In the genomic region with DNA sequence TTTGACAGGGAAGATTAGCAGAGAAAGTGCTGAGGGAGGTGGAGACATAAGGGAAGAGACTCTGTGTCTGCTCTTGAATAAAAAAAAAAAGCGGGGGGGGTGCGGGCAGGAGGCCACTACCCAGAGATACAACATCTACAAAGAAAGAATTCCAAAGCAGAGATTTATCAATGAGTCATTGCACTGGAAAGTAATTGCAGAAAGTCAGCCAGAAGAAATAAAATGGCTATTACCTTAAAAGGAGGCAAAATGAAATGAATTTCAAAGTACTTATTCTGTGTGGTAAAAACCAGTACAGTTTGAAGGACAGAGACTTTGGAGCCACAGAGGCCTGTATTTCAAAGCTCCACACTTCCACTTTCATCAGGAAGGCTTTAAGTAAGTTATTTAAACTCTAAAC, we compare ENCODE assay signal across 14 cellular contexts.
A peak's percentile ranks its signal among the peaks of the same experiment; 100 is the strongest.
DNase-seq lines count a peak whose midpoint lies in the region; ATAC-seq and TF ChIP-seq lines count a peak whose summit lies in the region.
"Had no signal": no experiment of that assay in that cellular context is flagged by ENCODE, and none has a peak within 500 bp of the region (broad histone marks: within the 10 kb centered on the region; RNA-seq: fewer than 3 reads in every experiment).

No MANE protein-coding gene starts in this region.

- H3K36me3 ChIP-seq in adrenal gland (replicated peaks in 1 of 2) (no peaks in the 10 kb centered on the region), subcutaneous abdominal adipose tissue (ENCODE audit: control insufficient read depth in 5 of 5, insufficient read depth in 5 of 5, low read length in 5 of 5) (no peaks in the 10 kb centered on the region)
- H3K36me3 ChIP-seq: ovary had no signal

- ATAC-seq in HG02798 (IDR thresholded peaks at IDR 0.05; ENCODE audit: poor library complexity, unreplicated experiment) (no peak), HG03097 (IDR thresholded peaks at IDR 0.05; ENCODE audit: low FRiP score, unreplicated experiment) (no peak)
- ATAC-seq: effector memory CD8-positive, alpha-beta T cell had no signal

- peaks cover 0 to 5% of the 10 kb centered on the region in 2 donors for H3K4me1 ChIP-seq in adrenal gland (replicated peaks in 1 of 2)
- H3K4me1 ChIP-seq in subcutaneous abdominal adipose tissue (ENCODE audit: control insufficient read depth in 5 of 5, insufficient read depth in 5 of 5, low read length in 5 of 5) = peaks cover 0 to 21% (median 13%) of the 10 kb centered on the region in 5 donors

- peak; percentile 97 for DNase-seq in HCEC 1CT
- DNase-seq in adrenal gland = peak in 2 of 7 donors; percentile 3 to 16
- DNase-seq in glomerular visceral epithelial cell (ENCODE audit: extremely low spot score) = peak; percentile 30
- no peak for DNase-seq in NCI-H2227 (lab: John Stamatoyannopoulos, UW; ENCODE audit: unreplicated experiment)
- no peak for DNase-seq in NCI-H1417 (lab: John Stamatoyannopoulos, UW)
- DNase-seq: activated gamma-delta T cell; DND-41; effector memory CD8-positive, alpha-beta T cell; immature natural killer cell; NCI-H1417 treated with DMSO at 0.1 percent for 48 hours; ovary had no signal

- H3K27me3 ChIP-seq in adrenal gland (no peaks in the 10 kb centered on the region), subcutaneous abdominal adipose tissue (ENCODE audit: control insufficient read depth in 5 of 5, insufficient read depth in 4 of 5, low read length in 5 of 5) (no peaks in the 10 kb centered on the region)
- H3K27me3 ChIP-seq: ovary had no signal

- no peak overlapping the region for H3K4me3 ChIP-seq in adrenal gland
- no peak overlapping the region for H3K4me3 ChIP-seq in subcutaneous abdominal adipose tissue (ENCODE audit: low read depth in 1 of 5, low read length in 5 of 5)
- H3K4me3 ChIP-seq: ovary had no signal

- peak overlapping the region in 3 of 5 donors; percentile 13 to 61 (median 44) for H3K27ac ChIP-seq in adrenal gland
- peak overlapping the region; percentile 43 for H3K27ac ChIP-seq in subcutaneous abdominal adipose tissue (ENCODE audit: low read depth, low read length)
- H3K27ac ChIP-seq: ovary had no signal

- intact Hi-C loops in adrenal gland (cut with DNase I) = no loop called here

- 30 to 42% (median 31%) methylated on average over 2 of the region's 2 CpGs for WGBS in adrenal gland, 4 donors

- H3K9me3 ChIP-seq in adrenal gland (replicated peaks in 1 of 3) = no peaks in the 10 kb centered on the region
- H3K9me3 ChIP-seq in subcutaneous abdominal adipose tissue (ENCODE audit: control insufficient read depth in 5 of 5, low read length in 5 of 5) = no peaks in the 10 kb centered on the region
- H3K9me3 ChIP-seq: ovary had no signal

- H3K9ac ChIP-seq in subcutaneous abdominal adipose tissue (ENCODE audit: low read length in 5 of 5) = no peak overlapping the region

- TF ChIP-seq CTCF in adrenal gland (IDR thresholded peaks at IDR 0.05) = no peak

- TF ChIP-seq POLR2A in adrenal gland (IDR thresholded peaks at IDR 0.05) = no peak

Comparison
In these comparisons a context has a peak if more than half of its experiments do, and no peak if none do; other contexts are left out.
1. DNase-seq: peak in HCEC 1CT (single experiment) and glomerular visceral epithelial cell (single experiment); none in NCI-H2227 (single experiment) and NCI-H1417 (0 of 3).